ENCODE assay signal across 1 cellular context in genomic region chr19:1269478-1270167, GRCh38.
A peak's percentile ranks its signal among the peaks of the same experiment; 100 is the strongest.
TF ChIP-seq lines count a peak whose summit lies in the region.

No MANE protein-coding gene starts in this region.

TF ChIP-seq in HepG2, 621 proteins besides CTCF, POLR2A, EP300 and RAD21 (continued from another document):
- 0 out of 2 replicates have a peak, but pooled peaks have one; percentile 61 for TF ChIP-seq TERF1 (CRISPR knock-in tag; IDR thresholded peaks at IDR 0.05)
- peak; percentile 96 for TF ChIP-seq ZC3H4 (CRISPR knock-in tag; IDR thresholded peaks at IDR 0.05; ENCODE audit: borderline replicate concordance)
- TF ChIP-seq ZNF639 (CRISPR knock-in tag; conservative IDR thresholded peaks at IDR 0.05), result peak; percentile 42; the same call in 1 of the 2 replicates
- peak; percentile 1; the same call in 1 of the 2 replicates for TF ChIP-seq BCL6 (CRISPR knock-in tag; IDR thresholded peaks at IDR 0.05)
- peak; percentile 68 for TF ChIP-seq POLR2AphosphoS2 (IDR thresholded peaks at IDR 0.05; ENCODE audit: low read depth, low read length)
- 0 out of 2 replicates have a peak, but pooled peaks have one; percentile 10 for TF ChIP-seq RARA (CRISPR knock-in tag; IDR thresholded peaks at IDR 0.05)
- TF ChIP-seq PBX2 (CRISPR knock-in tag; IDR thresholded peaks at IDR 0.05), result no peak
- TF ChIP-seq KLF6 (CRISPR knock-in tag; IDR thresholded peaks at IDR 0.05), result peak; percentile 15; the same call in 1 of the 2 replicates
- TF ChIP-seq MTA1 (CRISPR knock-in tag; IDR thresholded peaks at IDR 0.05; ENCODE audit: borderline replicate concordance), result no peak
- 0 out of 2 replicates have a peak, but pooled peaks have one; percentile 35 for TF ChIP-seq ZNF619 (CRISPR knock-in tag; IDR thresholded peaks at IDR 0.05)
- 0 out of 2 replicates have a peak, but pooled peaks have one; percentile 9 for TF ChIP-seq ZNF24 (IDR thresholded peaks at IDR 0.05)
- peak; percentile 81; the same call in 1 of the 2 replicates for TF ChIP-seq NCOA1 (CRISPR knock-in tag; IDR thresholded peaks at IDR 0.05)
- no peak for TF ChIP-seq ZFP36L1 (CRISPR knock-in tag; IDR thresholded peaks at IDR 0.05)
- 0 out of 2 replicates have a peak, but pooled peaks have one; percentile 31 for TF ChIP-seq ZNF543 (CRISPR knock-in tag; IDR thresholded peaks at IDR 0.05)
- no peak for TF ChIP-seq TEF (CRISPR knock-in tag; IDR thresholded peaks at IDR 0.05)
- 0 out of 2 replicates have a peak, but pooled peaks have one; percentile 10 for TF ChIP-seq ZNF225 (CRISPR knock-in tag; IDR thresholded peaks at IDR 0.05)
- peak; percentile 51 for TF ChIP-seq SAP130 (CRISPR knock-in tag; IDR thresholded peaks at IDR 0.05; ENCODE audit: low read depth)
- TF ChIP-seq HOXA3 (CRISPR knock-in tag; IDR thresholded peaks at IDR 0.05), result peak; percentile 96
- TF ChIP-seq TBX3 (IDR thresholded peaks at IDR 0.05; ENCODE audit: borderline replicate concordance), result peak; percentile 23; the same call in 1 of the 2 replicates
- no peak for TF ChIP-seq ZNF383 (CRISPR knock-in tag; IDR thresholded peaks at IDR 0.05; ENCODE audit: borderline replicate concordance)
- TF ChIP-seq ARHGAP35 (CRISPR knock-in tag; IDR thresholded peaks at IDR 0.05; ENCODE audit: borderline replicate concordance), result no peak
